8 cellular contexts compared by ENCODE assay signal in genomic region chr12:57845478-57846284, GRCh38. TPM values are rescaled to one million over a fixed set of nuclear protein-coding genes. Genes with fewer than 3 reads are reported as not detected.
DNase-seq lines count a peak whose midpoint lies in the region; ATAC-seq, FAIRE-seq and TF ChIP-seq lines count a peak whose summit lies in the region.

No MANE protein-coding gene starts in this region.

- H3K27ac ChIP-seq in DND-41 (ENCODE audit: low read length) (peak overlapping the region; percentile 90), kidney (ENCODE audit: low read depth in 2 of 2, low read length in 2 of 2) (peak overlapping the region; percentile 99)

- peaks cover 38% of the 10 kb centered on the region for H3K4me1 ChIP-seq in DND-41 (ENCODE audit: insufficient read depth, low read length)
- H3K4me1 ChIP-seq in kidney (ENCODE audit: control insufficient read depth in 1 of 2, insufficient read depth in 1 of 2, low read depth in 1 of 2, low read length in 2 of 2): peaks cover 33 to 34% of the 10 kb centered on the region in 2 donors

- H3K4me2 ChIP-seq in DND-41 (ENCODE audit: insufficient read depth, low read length): peak overlapping the region; percentile 64

- peak overlapping the region; percentile 94 to 98 for H3K4me3 ChIP-seq in DND-41 (ENCODE audit: low read depth in 1 of 2, low read length in 2 of 2)
- H3K4me3 ChIP-seq in Jurkat, Clone E6-1 (ENCODE audit: low read length): peak overlapping the region; percentile 85
- peak overlapping the region; percentile 84 to 92 for H3K4me3 ChIP-seq in kidney (ENCODE audit: low read length in 2 of 2)

- H3K4me1 Mint-ChIP-seq in central memory CD8-positive, alpha-beta T cell: peaks cover 55% of the 10 kb centered on the region

- H3K9me3 ChIP-seq in DND-41 (ENCODE audit: insufficient read depth, low read length, severe bottlenecking): no peaks in the 10 kb centered on the region
- no peaks in the 10 kb centered on the region for H3K9me3 ChIP-seq in kidney (ENCODE audit: control insufficient read depth in 1 of 2, low read length in 2 of 2)

- H4K20me1 ChIP-seq in DND-41 (ENCODE audit: insufficient read depth, low read length): peaks cover 55% of the 10 kb centered on the region

- no peak for FAIRE-seq in kidney (lab: Jason Lieb, UNC)

- ATAC-seq in DND-41 (ENCODE audit: insufficient read depth, low read depth) (peak; percentile 50), GM21576 (IDR thresholded peaks at IDR 0.05; ENCODE audit: unreplicated experiment) (peak; percentile 24)
- ATAC-seq in activated CD4-positive, CD25-positive, alpha-beta regulatory T cell treated with anti-CD3 and anti-CD28 coated beads, Interleukin-2, amount 50 U/mL, for 24 hours: peak; percentile 34 to 37
- peak; percentile 63 for ATAC-seq in central memory CD8-positive, alpha-beta T cell (replicated peaks; ENCODE audit: extremely low read depth, poor library complexity, severe bottlenecking)

- H3K9me3 Mint-ChIP-seq in central memory CD8-positive, alpha-beta T cell: no peaks in the 10 kb centered on the region

- H3K4me3 Mint-ChIP-seq in central memory CD8-positive, alpha-beta T cell: peak overlapping the region; percentile 83

- intact Hi-C loops in kidney (cut with DNase I): no loop called here

- H3K36me3 ChIP-seq in DND-41 (ENCODE audit: insufficient read depth, low read length) (peaks cover 13% of the 10 kb centered on the region; the same call in 1 of the 2 replicates), kidney (ENCODE audit: control insufficient read depth in 1 of 2, insufficient read depth in 2 of 2, low read length in 2 of 2) (no peaks in the 10 kb centered on the region)

- peak overlapping the region; percentile 96 for H3K9ac ChIP-seq in DND-41 (ENCODE audit: low read depth, low read length)
- H3K9ac ChIP-seq in kidney (ENCODE audit: low read length in 2 of 2): peak overlapping the region; percentile 88 to 99

- TF ChIP-seq CTCF in DND-41 (IDR thresholded peaks at IDR 0.05; ENCODE audit: borderline replicate concordance, extremely low read depth, low read length, poor library complexity, severe bottlenecking): no peak
- TF ChIP-seq CTCF in kidney (IDR thresholded peaks at IDR 0.05; ENCODE audit: borderline replicate concordance, extremely low read depth, insufficient read depth): no peak

- H2AFZ ChIP-seq in DND-41 (ENCODE audit: low read depth, low read length): peak overlapping the region; percentile 91

- peak; percentile 66 for DNase-seq in DND-41
- no peak for DNase-seq in Jurkat, Clone E6-1 (ENCODE audit: low read depth, low spot score)
- DNase-seq in central memory CD8-positive, alpha-beta T cell (ENCODE audit: low spot score in 2 of 2): peak; percentile 40 to 49
- DNase-seq in kidney: peak; percentile 95
- peak; percentile 41 to 61 for DNase-seq in stimulated activated CD4-positive, alpha-beta T cell treated with anti-CD3 and anti-CD28 coated beads, Interleukin-15, amount 100 ng/mL, for 48 hours (ENCODE audit: low read depth in 2 of 2)
- DNase-seq in A172 (ENCODE audit: low spot score): no peak

- peaks cover 19% of the 10 kb centered on the region for H3K36me3 Mint-ChIP-seq in central memory CD8-positive, alpha-beta T cell (ENCODE audit: insufficient read depth)

- peak overlapping the region; percentile 79 for H3K27ac Mint-ChIP-seq in central memory CD8-positive, alpha-beta T cell (ENCODE audit: low read depth)

- no peaks in the 10 kb centered on the region for H3K27me3 Mint-ChIP-seq in central memory CD8-positive, alpha-beta T cell

- H3K79me2 ChIP-seq in DND-41 (ENCODE audit: insufficient read depth, low read length): peaks cover 58% of the 10 kb centered on the region

- peaks cover 26% of the 10 kb centered on the region for H3K27me3 ChIP-seq in DND-41 (ENCODE audit: insufficient read depth, low read length, poor library complexity)

RNA-seq across cellular contexts. Expression of gene CTDSP2, which starts 0.8 kb away (rescaled TPM):
- polyA plus RNA-seq in Jurkat, Clone E6-1 (2012; ENCODE audit: insufficient read depth, insufficient read length): 51.8 TPM
- total RNA-seq in kidney: 198 TPM
- polyA plus RNA-seq in kidney (ENCODE audit: insufficient read depth, low read depth, low replicate concordance): 46.0 TPM
- total RNA-seq in A172 (2014; rRNA removed; shearing (Covaris generic)): 26.9 and 27.5 TPM in 2 replicates

RNA-seq across cellular contexts. Expression of gene AVIL, which starts 27.1 kb away (rescaled TPM):
- polyA plus RNA-seq in Jurkat, Clone E6-1 (2012; ENCODE audit: insufficient read depth, insufficient read length): 1.4 TPM
- total RNA-seq in kidney: 7.7 TPM
- 4.1 TPM for polyA plus RNA-seq in kidney (ENCODE audit: insufficient read depth, low read depth, low replicate concordance)
- 0.41 and 0.98 TPM in 2 replicates for total RNA-seq in A172 (2014; rRNA removed; shearing (Covaris generic))

Comparison
In these comparisons a context has a peak if more than half of its experiments do, and no peak if none do; other contexts are left out.
1. DNase-seq: peak in DND-41 (single experiment), central memory CD8-positive, alpha-beta T cell (2 of 2), kidney (single experiment) and stimulated activated CD4-positive, alpha-beta T cell treated with anti-CD3 and anti-CD28 coated beads, Interleukin-15, amount 100 ng/mL, for 48 hours (2 of 2); none in Jurkat, Clone E6-1 (single experiment) and A172 (single experiment).
2. Peak in every context shown above with its lines, with median percentiles within 50 percentile points of each other: ATAC-seq and H3K4me3 ChIP-seq.